Comparison of ENCODE assay signal across 19 cellular contexts in genomic region chr22:28187612-28188011, GRCh38.
DNase-seq lines count a peak whose midpoint lies in the region; ATAC-seq and TF ChIP-seq lines count a peak whose summit lies in the region.
"Had no signal": no experiment of that assay in that cellular context is flagged by ENCODE, and none has a peak within 500 bp of the region (broad histone marks: within the 10 kb centered on the region; RNA-seq: fewer than 3 reads in every experiment).

No MANE protein-coding gene starts in this region.

- H4K20me1 ChIP-seq in GM23248 (ENCODE audit: insufficient read depth): no peaks in the 10 kb centered on the region
- H4K20me1 ChIP-seq: BLaER1 had no signal

- no peak overlapping the region for H3K27ac Mint-ChIP-seq in CD4-positive, alpha-beta T cell
- H3K27ac Mint-ChIP-seq in stimulated activated effector memory CD8-positive, alpha-beta T cell treated with anti-CD3 and anti-CD28 coated beads, Interleukin-12 subunit alpha, Interleukin-12 subunit beta, amount 100 ng/mL, for 72 hours: no peak overlapping the region
- H3K27ac Mint-ChIP-seq: CD4-positive, CD25-positive, alpha-beta regulatory T cell; IgD-negative memory B cell had no signal

- TF ChIP-seq EP300 in suprapubic skin (IDR thresholded peaks at IDR 0.05): no peak

- in situ Hi-C loops in GM23248 (cut with MboI): no loop called here

- no peak for TF ChIP-seq POLR2A in suprapubic skin (IDR thresholded peaks at IDR 0.05)

- H3K4me2 ChIP-seq in GM23248 (ENCODE audit: unreplicated experiment): no peak overlapping the region
- H3K4me2 ChIP-seq: BLaER1, KMS-11 had no signal

- H3K36me3 Mint-ChIP-seq in CD4-positive, alpha-beta T cell (ENCODE audit: low read depth): no peaks in the 10 kb centered on the region
- no peaks in the 10 kb centered on the region for H3K36me3 Mint-ChIP-seq in stimulated activated effector memory CD8-positive, alpha-beta T cell treated with anti-CD3 and anti-CD28 coated beads, Interleukin-12 subunit alpha, Interleukin-12 subunit beta, amount 100 ng/mL, for 72 hours
- H3K36me3 Mint-ChIP-seq: CD4-positive, CD25-positive, alpha-beta regulatory T cell; IgD-negative memory B cell had no signal

- H3K4me3 ChIP-seq in HUES64 (ENCODE audit: low read length) (no peak overlapping the region), iPS-20b (ENCODE audit: low read length) (no peak overlapping the region; the same call in 1 of the 2 replicates), suprapubic skin (no peak overlapping the region), GM23248 (no peak overlapping the region)
- H3K4me3 ChIP-seq: BLaER1, SK-N-MC had no signal

- no peaks in the 10 kb centered on the region for H3K4me1 Mint-ChIP-seq in CD4-positive, alpha-beta T cell (ENCODE audit: low read depth)
- no peaks in the 10 kb centered on the region for H3K4me1 Mint-ChIP-seq in stimulated activated effector memory CD8-positive, alpha-beta T cell treated with anti-CD3 and anti-CD28 coated beads, Interleukin-12 subunit alpha, Interleukin-12 subunit beta, amount 100 ng/mL, for 72 hours
- H3K4me1 Mint-ChIP-seq: CD4-positive, CD25-positive, alpha-beta regulatory T cell; IgD-negative memory B cell had no signal

- H3K4me1 ChIP-seq in HUES64 (ENCODE audit: insufficient read depth, low read length): peaks cover 21% of the 10 kb centered on the region
- H3K4me1 ChIP-seq in iPS-20b (ENCODE audit: insufficient read depth, low read length): peaks cover 12% of the 10 kb centered on the region; the same call in 1 of the 2 replicates
- no peaks in the 10 kb centered on the region for H3K4me1 ChIP-seq in suprapubic skin
- 0 out of 2 replicates have a peak, but pooled peaks cover 1% of the 10 kb centered on the region for H3K4me1 ChIP-seq in GM23248 (ENCODE audit: insufficient read depth)
- H3K4me1 ChIP-seq: BLaER1 had no signal

- DNase-seq in D341Med (ENCODE audit: low spot score): peak; percentile 50
- DNase-seq in NCI-H524 treated with DMSO at 0.1 percent for 48 hours (lab: John Stamatoyannopoulos, UW): peak; percentile 90
- no peak for DNase-seq in CD4-positive, alpha-beta T cell
- no peak for DNase-seq in suprapubic skin (ENCODE audit: low spot score in 2 of 2)
- DNase-seq in stimulated activated effector memory CD8-positive, alpha-beta T cell treated with anti-CD3 and anti-CD28 coated beads, Interleukin-12 subunit alpha, Interleukin-12 subunit beta, amount 100 ng/mL, for 72 hours (ENCODE audit: low spot score in 2 of 2): no peak
- DNase-seq in GM23248: no peak
- DNase-seq: CD4-positive, CD25-positive, alpha-beta regulatory T cell; DMS53; NCI-H1092; NCI-H1436 treated with DMSO at 0.1 percent for 48 hours; NCI-H187 treated with DMSO at 0.1 percent for 48 hours; NCI-H446 treated with DMSO at 0.1 percent for 48 hours; SIG-M5 had no signal

- H3K27ac ChIP-seq in HUES64 (ENCODE audit: low read depth, low read length): 0 out of 2 replicates have a peak overlapping the region, but pooled peaks have one; percentile 36
- H3K27ac ChIP-seq in iPS-20b (ENCODE audit: low read length): no peak overlapping the region
- no peak overlapping the region for H3K27ac ChIP-seq in CD4-positive, alpha-beta T cell (ENCODE audit: low read depth, low read length)
- H3K27ac ChIP-seq in suprapubic skin: no peak overlapping the region
- no peak overlapping the region for H3K27ac ChIP-seq in GM23248
- H3K27ac ChIP-seq: BLaER1, KMS-11, SK-N-MC had no signal

- no peaks in the 10 kb centered on the region; the same call in 1 of the 2 replicates for H3K9me2 ChIP-seq in GM23248 (ENCODE audit: insufficient read depth)

- H3K9me3 Mint-ChIP-seq in CD4-positive, alpha-beta T cell: no peaks in the 10 kb centered on the region
- no peaks in the 10 kb centered on the region for H3K9me3 Mint-ChIP-seq in stimulated activated effector memory CD8-positive, alpha-beta T cell treated with anti-CD3 and anti-CD28 coated beads, Interleukin-12 subunit alpha, Interleukin-12 subunit beta, amount 100 ng/mL, for 72 hours

- H3K9ac ChIP-seq in HUES64 (ENCODE audit: low read depth, low read length) (no peak overlapping the region), iPS-20b (ENCODE audit: low read depth, low read length) (0 out of 2 replicates have a peak overlapping the region, but pooled peaks have one; percentile 5), GM23248 (no peak overlapping the region)
- H3K9ac ChIP-seq: BLaER1, KMS-11 had no signal

- H3K79me2 ChIP-seq in GM23248 (ENCODE audit: insufficient read depth): peaks cover 18% of the 10 kb centered on the region; the same call in 1 of the 2 replicates

- intact Hi-C loops in CD4-positive, alpha-beta T cell (cut with DNase I, micrococcal nuclease): no loop called here

- H2AFZ ChIP-seq in GM23248: no peak overlapping the region

- no peak for ATAC-seq in CD4-positive, alpha-beta T cell (ENCODE audit: poor library complexity)
- no peak for ATAC-seq in stimulated activated effector memory CD8-positive, alpha-beta T cell treated with anti-CD3 and anti-CD28 coated beads, Interleukin-12 subunit alpha, Interleukin-12 subunit beta, amount 100 ng/mL, for 72 hours

- H3K36me3 ChIP-seq in HUES64 (ENCODE audit: insufficient read depth, low read length) (no peaks in the 10 kb centered on the region), iPS-20b (ENCODE audit: insufficient read depth, low read depth, low read length) (no peaks in the 10 kb centered on the region), suprapubic skin (no peaks in the 10 kb centered on the region), GM23248 (ENCODE audit: low read depth) (no peaks in the 10 kb centered on the region)
- H3K36me3 ChIP-seq: BLaER1 had no signal

- H3K27me3 Mint-ChIP-seq in CD4-positive, alpha-beta T cell: peaks cover 5% of the 10 kb centered on the region
- H3K27me3 Mint-ChIP-seq: IgD-negative memory B cell had no signal

- CTCF ChIA-PET in CD4-positive, alpha-beta T cell (lab: Charles Lee): no interaction called here

- no peak overlapping the region for H3K4me3 Mint-ChIP-seq in CD4-positive, alpha-beta T cell
- no peak overlapping the region for H3K4me3 Mint-ChIP-seq in stimulated activated effector memory CD8-positive, alpha-beta T cell treated with anti-CD3 and anti-CD28 coated beads, Interleukin-12 subunit alpha, Interleukin-12 subunit beta, amount 100 ng/mL, for 72 hours
- H3K4me3 Mint-ChIP-seq: CD4-positive, CD25-positive, alpha-beta regulatory T cell; IgD-negative memory B cell had no signal

- no peaks in the 10 kb centered on the region for H3F3A ChIP-seq in GM23248 (ENCODE audit: insufficient read depth)

- H3K27me3 ChIP-seq in HUES64 (ENCODE audit: insufficient read depth, low read length) (no peaks in the 10 kb centered on the region), iPS-20b (ENCODE audit: insufficient read depth, low read length) (no peaks in the 10 kb centered on the region), suprapubic skin (no peaks in the 10 kb centered on the region), GM23248 (replicated peaks; ENCODE audit: insufficient read depth) (no peaks in the 10 kb centered on the region)
- peaks cover 4% of the 10 kb centered on the region for H3K27me3 ChIP-seq in CD4-positive, alpha-beta T cell (ENCODE audit: control insufficient read depth, insufficient read depth, low read length)
- H3K27me3 ChIP-seq: BLaER1 had no signal

- WGBS in HUES64: 38% methylated on average over 3 of the region's 3 CpGs
- WGBS in suprapubic skin: 93% methylated on average over 3 of the region's 3 CpGs
- WGBS in GM23248 (ENCODE audit: low coverage in 1 of 2, low lambda C conversion rate in 2 of 2, missing lambda C conversion rate in 2 of 2), 2 experiments: 96 to 97% methylated on average over 3 of the region's 3 CpGs

- H3K9me3 ChIP-seq in HUES64 (ENCODE audit: insufficient read depth, low read depth, low read length): no peaks in the 10 kb centered on the region
- H3K9me3 ChIP-seq in iPS-20b (ENCODE audit: insufficient read depth, low read depth, low read length): peaks cover 8% of the 10 kb centered on the region; the same call in 1 of the 2 replicates
- H3K9me3 ChIP-seq in CD4-positive, alpha-beta T cell (ENCODE audit: control insufficient read depth, low read length): no peaks in the 10 kb centered on the region
- no peaks in the 10 kb centered on the region for H3K9me3 ChIP-seq in suprapubic skin
- H3K9me3 ChIP-seq in GM23248 (ENCODE audit: low read depth): no peaks in the 10 kb centered on the region
- H3K9me3 ChIP-seq: BLaER1 had no signal

- no peak for TF ChIP-seq CTCF in CD4-positive, alpha-beta T cell (IDR thresholded peaks at IDR 0.05)
- TF ChIP-seq CTCF in suprapubic skin (IDR thresholded peaks at IDR 0.05): no peak

- POLR2A ChIA-PET in CD4-positive, alpha-beta T cell (lab: Charles Lee): no interaction called here

Comparison
In these comparisons a context has a peak if more than half of its experiments do, and no peak if none do; other contexts are left out.
1. DNase-seq: peak in D341Med (single experiment) and NCI-H524 treated with DMSO at 0.1 percent for 48 hours (single experiment); none in CD4-positive, alpha-beta T cell (0 of 10), suprapubic skin (0 of 2), stimulated activated effector memory CD8-positive, alpha-beta T cell treated with anti-CD3 and anti-CD28 coated beads, Interleukin-12 subunit alpha, Interleukin-12 subunit beta, amount 100 ng/mL, for 72 hours (0 of 2) and GM23248 (single experiment).